1 cellular context compared by ENCODE assay signal in genomic region chr9:134670851-134671281, GRCh38.
TF ChIP-seq lines count a peak whose summit lies in the region.

No MANE protein-coding gene starts in this region.

TF ChIP-seq in IMR-90, 13 proteins besides CTCF, POLR2A, EP300 and RAD21 (continued from another document):
- TF ChIP-seq USF2 (IDR thresholded peaks at IDR 0.05; ENCODE audit: low read depth, low read length): no peak
- no peak for TF ChIP-seq FOS (IDR thresholded peaks at IDR 0.05; ENCODE audit: low read depth, low read length)
- no peak for TF ChIP-seq MXI1 (IDR thresholded peaks at IDR 0.05; ENCODE audit: borderline replicate concordance, low read depth, low read length)
- TF ChIP-seq ELK1 (IDR thresholded peaks at IDR 0.05; ENCODE audit: borderline replicate concordance, low read depth, low read length): no peak
